ENCODE assay signal across 1 cellular context in the genomic region with DNA sequence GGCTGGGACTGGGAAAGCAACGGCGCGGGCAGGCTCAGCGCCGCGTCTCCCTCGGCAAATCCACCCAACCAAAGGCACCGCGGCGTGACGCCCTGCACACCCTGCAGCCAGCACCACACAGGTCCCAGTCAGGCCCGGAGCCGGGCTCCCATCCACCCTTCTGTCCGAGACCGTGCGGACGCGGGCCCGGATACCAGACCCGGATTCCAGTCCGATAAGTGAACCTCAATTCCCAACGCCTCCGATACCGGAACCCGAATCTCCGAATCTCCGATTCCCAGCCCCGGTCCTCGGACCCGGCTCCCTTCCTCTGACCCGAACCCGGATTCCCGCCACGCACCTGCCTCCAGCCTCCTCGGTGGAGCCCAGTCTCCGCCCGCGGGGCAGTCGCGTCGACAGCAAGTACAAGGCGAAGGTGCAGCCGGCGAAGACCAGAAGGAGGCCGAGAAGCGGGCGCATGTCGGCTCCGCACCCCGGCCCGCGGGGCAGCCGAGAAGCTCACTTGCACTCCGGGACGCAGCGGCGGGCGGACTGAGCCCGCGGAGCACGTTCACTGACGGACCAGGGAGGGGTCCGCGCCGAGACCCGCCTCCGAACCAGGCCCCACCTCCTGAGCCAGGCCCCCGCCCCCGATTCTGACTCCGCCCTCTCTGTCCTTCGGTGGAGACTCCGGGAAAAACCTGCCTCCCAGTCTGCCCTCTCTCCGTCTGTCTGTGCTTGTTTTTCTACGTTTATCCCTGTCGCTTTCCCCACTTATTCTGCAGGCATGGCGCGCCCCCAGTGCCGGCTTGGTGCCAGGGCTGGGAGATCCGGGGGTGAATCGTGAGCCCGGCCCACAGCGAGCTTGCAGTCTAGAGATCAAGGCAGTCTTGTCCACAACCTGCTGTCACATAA.
A peak's percentile ranks its signal among the peaks of the same experiment; 100 is the strongest.
TF ChIP-seq lines count a peak whose summit lies in the region.

A gene (minus strand): TSS at position 533 of the 894 bp plus-strand sequence. CDS start 74 bp downstream, at position 459.

TF ChIP-seq in HepG2, 621 proteins besides CTCF, POLR2A, EP300 and RAD21 (continued from another document and continues in another):
- TF ChIP-seq, protein P1, sequence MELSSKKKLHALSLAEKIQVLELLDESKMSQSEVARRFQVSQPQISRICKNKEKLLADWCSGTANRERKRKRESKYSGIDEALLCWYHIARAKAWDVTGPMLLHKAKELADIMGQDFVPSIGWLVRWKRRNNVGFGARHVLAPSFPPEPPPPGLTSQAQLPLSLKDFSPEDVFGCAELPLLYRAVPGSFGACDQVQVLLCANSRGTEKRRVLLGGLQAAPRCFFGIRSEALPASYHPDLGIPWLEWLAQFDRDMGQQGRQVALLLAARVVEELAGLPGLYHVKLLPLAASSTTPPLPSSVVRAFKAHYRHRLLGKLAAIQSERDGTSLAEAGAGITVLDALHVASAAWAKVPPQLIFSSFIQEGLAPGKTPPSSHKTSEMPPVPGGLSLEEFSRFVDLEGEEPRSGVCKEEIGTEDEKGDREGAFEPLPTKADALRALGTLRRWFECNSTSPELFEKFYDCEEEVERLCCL (CRISPR knock-in tag; IDR thresholded peaks at IDR 0.05; ENCODE audit: borderline replicate concordance), result peak; percentile 87; the same call in 1 of the 2 replicates
- TF ChIP-seq ZNF326 (CRISPR knock-in tag; IDR thresholded peaks at IDR 0.05; ENCODE audit: borderline replicate concordance) (no peak), BCL6 (CRISPR knock-in tag; IDR thresholded peaks at IDR 0.05) (peak; percentile 58; the same call in 1 of the 2 replicates), ZNF337 (CRISPR knock-in tag; IDR thresholded peaks at IDR 0.05; ENCODE audit: borderline replicate concordance, low read depth) (no peak), GABPB1 (CRISPR knock-in tag; IDR thresholded peaks at IDR 0.05) (peak; percentile 97), GATAD1 (CRISPR knock-in tag; IDR thresholded peaks at IDR 0.05) (peak; percentile 99), BRD4 (CRISPR knock-in tag; IDR thresholded peaks at IDR 0.05) (peak; percentile 69), ZC3H4 (CRISPR knock-in tag; IDR thresholded peaks at IDR 0.05; ENCODE audit: borderline replicate concordance) (no peak), ZBTB21 (CRISPR knock-in tag; IDR thresholded peaks at IDR 0.05) (no peak), ARHGAP35 (CRISPR knock-in tag; IDR thresholded peaks at IDR 0.05; ENCODE audit: borderline replicate concordance) (peak; percentile 91), ZNF589 (CRISPR knock-in tag; conservative IDR thresholded peaks at IDR 0.05) (peak; percentile 87; the same call in 1 of the 2 replicates), ZNF567 (CRISPR knock-in tag; IDR thresholded peaks at IDR 0.05; ENCODE audit: borderline replicate concordance) (no peak; the same call in 1 of the 2 replicates), ZNF124 (CRISPR knock-in tag; IDR thresholded peaks at IDR 0.05) (peak; percentile 42; the same call in 1 of the 2 replicates), PRMT3 (CRISPR knock-in tag; IDR thresholded peaks at IDR 0.05; ENCODE audit: borderline replicate concordance, low read depth) (no peak), ZNF672 (CRISPR knock-in tag; IDR thresholded peaks at IDR 0.05) (peak; percentile 74; the same call in 1 of the 2 replicates), ELF1 (CRISPR knock-in tag; IDR thresholded peaks at IDR 0.05) (peak; percentile 66), ISX (CRISPR knock-in tag; conservative IDR thresholded peaks at IDR 0.05) (no peak), MED13 (CRISPR knock-in tag; IDR thresholded peaks at IDR 0.05) (peak; percentile 82), CAMTA2 (CRISPR knock-in tag; IDR thresholded peaks at IDR 0.05; ENCODE audit: borderline replicate concordance) (peak; percentile 68; the same call in 1 of the 2 replicates)
- TF ChIP-seq, protein P2, sequence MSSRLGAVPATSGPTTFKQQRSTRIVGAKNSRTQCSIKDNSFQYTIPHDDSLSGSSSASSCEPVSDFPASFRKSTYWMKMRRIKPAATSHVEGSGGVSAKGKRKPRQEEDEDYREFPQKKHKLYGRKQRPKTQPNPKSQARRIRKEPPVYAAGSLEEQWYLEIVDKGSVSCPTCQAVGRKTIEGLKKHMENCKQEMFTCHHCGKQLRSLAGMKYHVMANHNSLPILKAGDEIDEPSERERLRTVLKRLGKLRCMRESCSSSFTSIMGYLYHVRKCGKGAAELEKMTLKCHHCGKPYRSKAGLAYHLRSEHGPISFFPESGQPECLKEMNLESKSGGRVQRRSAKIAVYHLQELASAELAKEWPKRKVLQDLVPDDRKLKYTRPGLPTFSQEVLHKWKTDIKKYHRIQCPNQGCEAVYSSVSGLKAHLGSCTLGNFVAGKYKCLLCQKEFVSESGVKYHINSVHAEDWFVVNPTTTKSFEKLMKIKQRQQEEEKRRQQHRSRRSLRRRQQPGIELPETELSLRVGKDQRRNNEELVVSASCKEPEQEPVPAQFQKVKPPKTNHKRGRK (CRISPR knock-in tag; IDR thresholded peaks at IDR 0.05), result peak; percentile 62; the same call in 1 of the 2 replicates
- TF ChIP-seq, protein P3, sequence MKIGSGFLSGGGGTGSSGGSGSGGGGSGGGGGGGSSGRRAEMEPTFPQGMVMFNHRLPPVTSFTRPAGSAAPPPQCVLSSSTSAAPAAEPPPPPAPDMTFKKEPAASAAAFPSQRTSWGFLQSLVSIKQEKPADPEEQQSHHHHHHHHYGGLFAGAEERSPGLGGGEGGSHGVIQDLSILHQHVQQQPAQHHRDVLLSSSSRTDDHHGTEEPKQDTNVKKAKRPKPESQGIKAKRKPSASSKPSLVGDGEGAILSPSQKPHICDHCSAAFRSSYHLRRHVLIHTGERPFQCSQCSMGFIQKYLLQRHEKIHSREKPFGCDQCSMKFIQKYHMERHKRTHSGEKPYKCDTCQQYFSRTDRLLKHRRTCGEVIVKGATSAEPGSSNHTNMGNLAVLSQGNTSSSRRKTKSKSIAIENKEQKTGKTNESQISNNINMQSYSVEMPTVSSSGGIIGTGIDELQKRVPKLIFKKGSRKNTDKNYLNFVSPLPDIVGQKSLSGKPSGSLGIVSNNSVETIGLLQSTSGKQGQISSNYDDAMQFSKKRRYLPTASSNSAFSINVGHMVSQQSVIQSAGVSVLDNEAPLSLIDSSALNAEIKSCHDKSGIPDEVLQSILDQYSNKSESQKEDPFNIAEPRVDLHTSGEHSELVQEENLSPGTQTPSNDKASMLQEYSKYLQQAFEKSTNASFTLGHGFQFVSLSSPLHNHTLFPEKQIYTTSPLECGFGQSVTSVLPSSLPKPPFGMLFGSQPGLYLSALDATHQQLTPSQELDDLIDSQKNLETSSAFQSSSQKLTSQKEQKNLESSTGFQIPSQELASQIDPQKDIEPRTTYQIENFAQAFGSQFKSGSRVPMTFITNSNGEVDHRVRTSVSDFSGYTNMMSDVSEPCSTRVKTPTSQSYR (CRISPR knock-in tag; IDR thresholded peaks at IDR 0.05; ENCODE audit: borderline replicate concordance), result peak; percentile 37; the same call in 1 of the 2 replicates
- TF ChIP-seq, protein P4, sequence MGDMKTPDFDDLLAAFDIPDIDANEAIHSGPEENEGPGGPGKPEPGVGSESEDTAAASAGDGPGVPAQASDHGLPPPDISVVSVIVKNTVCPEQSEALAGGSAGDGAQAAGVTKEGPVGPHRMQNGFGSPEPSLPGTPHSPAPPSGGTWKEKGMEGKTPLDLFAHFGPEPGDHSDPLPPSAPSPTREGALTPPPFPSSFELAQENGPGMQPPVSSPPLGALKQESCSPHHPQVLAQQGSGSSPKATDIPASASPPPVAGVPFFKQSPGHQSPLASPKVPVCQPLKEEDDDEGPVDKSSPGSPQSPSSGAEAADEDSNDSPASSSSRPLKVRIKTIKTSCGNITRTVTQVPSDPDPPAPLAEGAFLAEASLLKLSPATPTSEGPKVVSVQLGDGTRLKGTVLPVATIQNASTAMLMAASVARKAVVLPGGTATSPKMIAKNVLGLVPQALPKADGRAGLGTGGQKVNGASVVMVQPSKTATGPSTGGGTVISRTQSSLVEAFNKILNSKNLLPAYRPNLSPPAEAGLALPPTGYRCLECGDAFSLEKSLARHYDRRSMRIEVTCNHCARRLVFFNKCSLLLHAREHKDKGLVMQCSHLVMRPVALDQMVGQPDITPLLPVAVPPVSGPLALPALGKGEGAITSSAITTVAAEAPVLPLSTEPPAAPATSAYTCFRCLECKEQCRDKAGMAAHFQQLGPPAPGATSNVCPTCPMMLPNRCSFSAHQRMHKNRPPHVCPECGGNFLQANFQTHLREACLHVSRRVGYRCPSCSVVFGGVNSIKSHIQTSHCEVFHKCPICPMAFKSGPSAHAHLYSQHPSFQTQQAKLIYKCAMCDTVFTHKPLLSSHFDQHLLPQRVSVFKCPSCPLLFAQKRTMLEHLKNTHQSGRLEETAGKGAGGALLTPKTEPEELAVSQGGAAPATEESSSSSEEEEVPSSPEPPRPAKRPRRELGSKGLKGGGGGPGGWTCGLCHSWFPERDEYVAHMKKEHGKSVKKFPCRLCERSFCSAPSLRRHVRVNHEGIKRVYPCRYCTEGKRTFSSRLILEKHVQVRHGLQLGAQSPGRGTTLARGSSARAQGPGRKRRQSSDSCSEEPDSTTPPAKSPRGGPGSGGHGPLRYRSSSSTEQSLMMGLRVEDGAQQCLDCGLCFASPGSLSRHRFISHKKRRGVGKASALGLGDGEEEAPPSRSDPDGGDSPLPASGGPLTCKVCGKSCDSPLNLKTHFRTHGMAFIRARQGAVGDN (CRISPR knock-in tag; IDR thresholded peaks at IDR 0.05), result peak; percentile 93
- TF ChIP-seq, protein P5, sequence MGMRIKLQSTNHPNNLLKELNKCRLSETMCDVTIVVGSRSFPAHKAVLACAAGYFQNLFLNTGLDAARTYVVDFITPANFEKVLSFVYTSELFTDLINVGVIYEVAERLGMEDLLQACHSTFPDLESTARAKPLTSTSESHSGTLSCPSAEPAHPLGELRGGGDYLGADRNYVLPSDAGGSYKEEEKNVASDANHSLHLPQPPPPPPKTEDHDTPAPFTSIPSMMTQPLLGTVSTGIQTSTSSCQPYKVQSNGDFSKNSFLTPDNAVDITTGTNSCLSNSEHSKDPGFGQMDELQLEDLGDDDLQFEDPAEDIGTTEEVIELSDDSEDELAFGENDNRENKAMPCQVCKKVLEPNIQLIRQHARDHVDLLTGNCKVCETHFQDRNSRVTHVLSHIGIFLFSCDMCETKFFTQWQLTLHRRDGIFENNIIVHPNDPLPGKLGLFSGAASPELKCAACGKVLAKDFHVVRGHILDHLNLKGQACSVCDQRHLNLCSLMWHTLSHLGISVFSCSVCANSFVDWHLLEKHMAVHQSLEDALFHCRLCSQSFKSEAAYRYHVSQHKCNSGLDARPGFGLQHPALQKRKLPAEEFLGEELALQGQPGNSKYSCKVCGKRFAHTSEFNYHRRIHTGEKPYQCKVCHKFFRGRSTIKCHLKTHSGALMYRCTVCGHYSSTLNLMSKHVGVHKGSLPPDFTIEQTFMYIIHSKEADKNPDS (CRISPR knock-in tag; IDR thresholded peaks at IDR 0.05), result 0 out of 2 replicates have a peak, but pooled peaks have one; percentile 48
- TF ChIP-seq, protein P6, sequence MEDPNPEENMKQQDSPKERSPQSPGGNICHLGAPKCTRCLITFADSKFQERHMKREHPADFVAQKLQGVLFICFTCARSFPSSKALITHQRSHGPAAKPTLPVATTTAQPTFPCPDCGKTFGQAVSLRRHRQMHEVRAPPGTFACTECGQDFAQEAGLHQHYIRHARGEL (CRISPR knock-in tag; IDR thresholded peaks at IDR 0.05), result no peak
- TF ChIP-seq, protein P7, sequence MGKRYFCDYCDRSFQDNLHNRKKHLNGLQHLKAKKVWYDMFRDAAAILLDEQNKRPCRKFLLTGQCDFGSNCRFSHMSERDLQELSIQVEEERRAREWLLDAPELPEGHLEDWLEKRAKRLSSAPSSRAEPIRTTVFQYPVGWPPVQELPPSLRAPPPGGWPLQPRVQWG (CRISPR knock-in tag; IDR thresholded peaks at IDR 0.05; ENCODE audit: borderline replicate concordance, low read depth), result no peak
- TF ChIP-seq, protein P8, sequence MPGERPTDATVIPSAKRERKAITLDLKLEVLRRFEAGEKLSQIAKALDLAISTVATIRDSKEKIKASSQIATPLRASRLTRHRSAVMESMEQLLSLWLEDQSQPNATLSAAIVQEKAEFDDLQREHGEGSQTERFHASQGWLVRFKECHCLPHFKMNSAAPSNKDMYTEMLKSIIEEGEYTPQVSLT (CRISPR knock-in tag; IDR thresholded peaks at IDR 0.05; ENCODE audit: borderline replicate concordance, low read depth), result no peak; the same call in 1 of the 2 replicates
- TF ChIP-seq, protein P9, sequence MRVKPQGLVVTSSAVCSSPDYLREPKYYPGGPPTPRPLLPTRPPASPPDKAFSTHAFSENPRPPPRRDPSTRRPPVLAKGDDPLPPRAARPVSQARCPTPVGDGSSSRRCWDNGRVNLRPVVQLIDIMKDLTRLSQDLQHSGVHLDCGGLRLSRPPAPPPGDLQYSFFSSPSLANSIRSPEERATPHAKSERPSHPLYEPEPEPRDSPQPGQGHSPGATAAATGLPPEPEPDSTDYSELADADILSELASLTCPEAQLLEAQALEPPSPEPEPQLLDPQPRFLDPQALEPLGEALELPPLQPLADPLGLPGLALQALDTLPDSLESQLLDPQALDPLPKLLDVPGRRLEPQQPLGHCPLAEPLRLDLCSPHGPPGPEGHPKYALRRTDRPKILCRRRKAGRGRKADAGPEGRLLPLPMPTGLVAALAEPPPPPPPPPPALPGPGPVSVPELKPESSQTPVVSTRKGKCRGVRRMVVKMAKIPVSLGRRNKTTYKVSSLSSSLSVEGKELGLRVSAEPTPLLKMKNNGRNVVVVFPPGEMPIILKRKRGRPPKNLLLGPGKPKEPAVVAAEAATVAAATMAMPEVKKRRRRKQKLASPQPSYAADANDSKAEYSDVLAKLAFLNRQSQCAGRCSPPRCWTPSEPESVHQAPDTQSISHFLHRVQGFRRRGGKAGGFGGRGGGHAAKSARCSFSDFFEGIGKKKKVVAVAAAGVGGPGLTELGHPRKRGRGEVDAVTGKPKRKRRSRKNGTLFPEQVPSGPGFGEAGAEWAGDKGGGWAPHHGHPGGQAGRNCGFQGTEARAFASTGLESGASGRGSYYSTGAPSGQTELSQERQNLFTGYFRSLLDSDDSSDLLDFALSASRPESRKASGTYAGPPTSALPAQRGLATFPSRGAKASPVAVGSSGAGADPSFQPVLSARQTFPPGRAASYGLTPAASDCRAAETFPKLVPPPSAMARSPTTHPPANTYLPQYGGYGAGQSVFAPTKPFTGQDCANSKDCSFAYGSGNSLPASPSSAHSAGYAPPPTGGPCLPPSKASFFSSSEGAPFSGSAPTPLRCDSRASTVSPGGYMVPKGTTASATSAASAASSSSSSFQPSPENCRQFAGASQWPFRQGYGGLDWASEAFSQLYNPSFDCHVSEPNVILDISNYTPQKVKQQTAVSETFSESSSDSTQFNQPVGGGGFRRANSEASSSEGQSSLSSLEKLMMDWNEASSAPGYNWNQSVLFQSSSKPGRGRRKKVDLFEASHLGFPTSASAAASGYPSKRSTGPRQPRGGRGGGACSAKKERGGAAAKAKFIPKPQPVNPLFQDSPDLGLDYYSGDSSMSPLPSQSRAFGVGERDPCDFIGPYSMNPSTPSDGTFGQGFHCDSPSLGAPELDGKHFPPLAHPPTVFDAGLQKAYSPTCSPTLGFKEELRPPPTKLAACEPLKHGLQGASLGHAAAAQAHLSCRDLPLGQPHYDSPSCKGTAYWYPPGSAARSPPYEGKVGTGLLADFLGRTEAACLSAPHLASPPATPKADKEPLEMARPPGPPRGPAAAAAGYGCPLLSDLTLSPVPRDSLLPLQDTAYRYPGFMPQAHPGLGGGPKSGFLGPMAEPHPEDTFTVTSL (CRISPR knock-in tag; IDR thresholded peaks at IDR 0.05; ENCODE audit: borderline replicate concordance), result peak; percentile 75; the same call in 1 of the 2 replicates
